Comparison of ENCODE assay signal across 26 cellular contexts in the genomic region with DNA sequence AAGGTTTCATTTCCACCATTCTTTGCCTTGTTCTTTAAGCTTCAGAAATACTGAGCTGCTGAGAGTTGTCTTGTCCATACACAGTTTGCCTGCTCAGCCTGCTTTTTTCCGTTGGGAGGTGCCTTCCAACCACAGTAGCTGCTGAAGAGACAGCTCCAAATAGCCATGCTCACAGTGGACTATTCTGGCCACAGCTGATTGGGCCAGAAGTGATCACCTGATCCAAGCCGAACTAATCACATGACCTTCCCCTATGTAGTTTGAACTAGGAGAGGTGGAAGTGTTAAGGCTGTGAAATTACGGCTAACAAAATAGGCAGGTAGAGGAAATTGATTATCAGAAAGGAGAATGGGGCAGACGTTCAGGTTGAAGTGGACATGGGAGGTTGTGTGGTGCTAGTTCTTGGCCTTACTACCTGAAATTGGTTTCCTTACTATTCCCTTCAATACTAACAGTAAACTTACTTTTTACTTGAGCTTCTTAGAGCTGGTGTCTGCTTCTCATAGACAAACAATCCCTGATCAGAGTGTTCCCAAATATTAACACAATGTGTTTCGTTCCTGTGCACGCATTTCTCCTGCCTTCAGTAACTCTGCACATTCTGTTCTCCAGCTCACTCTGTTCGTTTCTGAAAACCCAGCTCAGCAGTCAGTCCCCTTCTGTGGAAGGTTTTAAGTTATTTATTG.
DNase-seq lines count a peak whose midpoint lies in the region; ATAC-seq, FAIRE-seq and TF ChIP-seq lines count a peak whose summit lies in the region.
"Had no signal": no experiment of that assay in that cellular context is flagged by ENCODE, and none has a peak within 500 bp of the region (broad histone marks: within the 10 kb centered on the region; RNA-seq: fewer than 3 reads in every experiment).

No MANE protein-coding gene starts in this region.

- no peak overlapping the region for H3K14ac ChIP-seq in trophoblast cell (ENCODE audit: low read length)

- H3K79me1 ChIP-seq in trophoblast cell (ENCODE audit: low read length) = no peaks in the 10 kb centered on the region

- H3K27ac ChIP-seq in K562 (ENCODE audit: extremely low read depth, low read depth, low read length) = no peak overlapping the region
- no peak overlapping the region for H3K27ac ChIP-seq in trophoblast cell (ENCODE audit: low read depth, low read length)
- no peak overlapping the region for H3K27ac ChIP-seq in CD4-positive, alpha-beta memory T cell (ENCODE audit: low read depth, low read length)
- H3K27ac ChIP-seq: colonic mucosa, neural progenitor cell, SK-N-MC, vagina had no signal

- CTCF ChIA-PET in K562 (lab: Yijun Ruan, JAX; ENCODE audit: low intra/inter-chr PET ratio) = no interaction called here
- CTCF ChIA-PET in CD4-positive, alpha-beta memory T cell (lab: Charles Lee; ENCODE audit: partially characterized antibody) = no interaction called here

- H2BK5ac ChIP-seq in trophoblast cell (ENCODE audit: low read depth, low read length, poor library complexity) = no peak overlapping the region

- H3K4me2 ChIP-seq in K562 (ENCODE audit: insufficient read depth, low read length) (no peak overlapping the region), trophoblast cell (ENCODE audit: low read length) (no peak overlapping the region)
- H3K4me2 ChIP-seq: neural progenitor cell had no signal

- H3K27me3 ChIP-seq in K562 (ENCODE audit: control insufficient read depth in 2 of 2, insufficient read depth in 2 of 2, low read length in 2 of 2) = peaks cover 0 to 4% of the 10 kb centered on the region in 2 experiments; a peak in 2 of 5 replicates
- H3K27me3 ChIP-seq in trophoblast cell (ENCODE audit: insufficient read depth, low read length) = no peaks in the 10 kb centered on the region
- no peaks in the 10 kb centered on the region for H3K27me3 ChIP-seq in CD4-positive, alpha-beta memory T cell (ENCODE audit: insufficient read depth, low read length)
- H3K27me3 ChIP-seq: colonic mucosa, neural progenitor cell, vagina had no signal

- H3K23ac ChIP-seq in trophoblast cell (ENCODE audit: low read length) = peak overlapping the region; percentile 15

- H3K9me1 ChIP-seq in K562 (ENCODE audit: control insufficient read depth, insufficient read depth, low read length) = no peaks in the 10 kb centered on the region

- no peaks in the 10 kb centered on the region for H3K9me3 ChIP-seq in K562 (replicated peaks; ENCODE audit: control insufficient read depth, insufficient read depth, low read depth, low read length)
- peaks cover 2% of the 10 kb centered on the region for H3K9me3 ChIP-seq in trophoblast cell (ENCODE audit: insufficient read depth, low read depth, low read length)
- H3K9me3 ChIP-seq in CD4-positive, alpha-beta memory T cell (ENCODE audit: control insufficient read depth in 1 of 2, low read length in 2 of 2) = no peaks in the 10 kb centered on the region
- H3K9me3 ChIP-seq: colonic mucosa, vagina had no signal

- 0% methylated on average over 7 of the region's 7 CpGs for WGBS in K562 (ENCODE audit: insufficient coverage, low coverage, missing lambda C conversion rate)
- no CpG with 5 or more reads among the region's 7 CpGs for WGBS in trophoblast cell (ENCODE audit: extremely low coverage, insufficient coverage, insufficient read length)

- POLR2A ChIA-PET in K562 (lab: Yijun Ruan, JAX) = interaction anchor here (0.6 kb wide), 1 partner anchor 14 kb away, joined by 3 read pairs; no protein-coding TSS in a partner anchor
- POLR2A ChIA-PET in CD4-positive, alpha-beta memory T cell (lab: Charles Lee; ENCODE audit: partially characterized antibody) = no interaction called here

- no peak for TF ChIP-seq EP300 in K562 (IDR thresholded peaks at IDR 0.05; ENCODE audit: low read length)

- no peaks in the 10 kb centered on the region for H3K36me3 Mint-ChIP-seq in CD4-positive, alpha-beta memory T cell
- no peaks in the 10 kb centered on the region for H3K36me3 Mint-ChIP-seq in stimulated activated effector memory CD8-positive, alpha-beta T cell treated with anti-CD3 and anti-CD28 coated beads, Interleukin-12 subunit alpha, Interleukin-12 subunit beta, amount 100 ng/mL, for 72 hours
- H3K36me3 Mint-ChIP-seq: activated naive CD4-positive, alpha-beta T cell treated with anti-CD3 and anti-CD28 coated beads, Interleukin-2, amount 50 U/mL, for 72 hours; CD8-positive, alpha-beta T cell; neural progenitor cell had no signal

- intact Hi-C loops in K562 (cut with micrococcal nuclease) = no loop called here
- intact Hi-C loops in CD4-positive, alpha-beta memory T cell (cut with micrococcal nuclease) = no loop called here

- H3K4me3 Mint-ChIP-seq in CD4-positive, alpha-beta memory T cell = no peak overlapping the region
- no peak overlapping the region for H3K4me3 Mint-ChIP-seq in stimulated activated effector memory CD8-positive, alpha-beta T cell treated with anti-CD3 and anti-CD28 coated beads, Interleukin-12 subunit alpha, Interleukin-12 subunit beta, amount 100 ng/mL, for 72 hours
- H3K4me3 Mint-ChIP-seq: activated CD4-positive, alpha-beta T cell treated with anti-CD3 and anti-CD28 coated beads for 36 hours; CD8-positive, alpha-beta T cell; T-helper 1 cell treated with Interleukin-12 subunit alpha and Interleukin-12 subunit beta and Interleukin-4 antibody, amounts not matched to agents 30 μg/mL and 1 μg/mL, for 36 hours had no signal

- no peak overlapping the region for H2BK12ac ChIP-seq in trophoblast cell (ENCODE audit: low read length)

- DNase-seq in DMS53 treated with DMSO at 0.1 percent for 48 hours (lab: John Stamatoyannopoulos, UW; ENCODE audit: unreplicated experiment) (peak; percentile 74), M059J (ENCODE audit: low read depth) (peak; percentile 2), K562 (ENCODE audit: extremely low read depth in 1 of 4, low spot score in 3 of 4) (peak; percentile 3 to 18 (median 14)), trophoblast cell (no peak), LoVo (ENCODE audit: low spot score) (no peak), NCI-H146 (lab: John Stamatoyannopoulos, UW) (no peak)
- DNase-seq in CD4-positive, alpha-beta memory T cell = no peak
- DNase-seq in stimulated activated effector memory CD8-positive, alpha-beta T cell treated with anti-CD3 and anti-CD28 coated beads, Interleukin-12 subunit alpha, Interleukin-12 subunit beta, amount 100 ng/mL, for 72 hours (ENCODE audit: low spot score in 2 of 2) = no peak
- DNase-seq: activated CD4-positive, alpha-beta T cell treated with anti-CD3 and anti-CD28 coated beads for 36 hours; activated T-cell treated with anti-CD3 and anti-CD28 coated beads for 4 hours; anterior cingulate cortex; CD8-positive, alpha-beta T cell; colonic mucosa; DMS79; effector CD8-positive, alpha-beta T cell; Karpas-422; NCI-H1092; NCI-H187; NCI-H774; stimulated activated naive CD4-positive, alpha-beta T cell had no signal

- in situ Hi-C loops in K562 (cut with MboI) = no loop called here

- H4K20me1 ChIP-seq in K562 (replicated peaks; ENCODE audit: control insufficient read depth, insufficient read depth, low read length) = no peaks in the 10 kb centered on the region

- TF ChIP-seq CTCF in K562 (IDR thresholded peaks at IDR 0.05 in 2 of 3, conservative IDR thresholded peaks at IDR 0.05 in 1 of 3; ENCODE audit: insufficient read depth in 2 of 3, low read depth in 1 of 3, low read length in 3 of 3) = no peak

- H2AK5ac ChIP-seq in trophoblast cell (ENCODE audit: low read length) = no peak overlapping the region

- H3K27ac Mint-ChIP-seq in CD4-positive, alpha-beta memory T cell = no peak overlapping the region
- no peak overlapping the region for H3K27ac Mint-ChIP-seq in stimulated activated effector memory CD8-positive, alpha-beta T cell treated with anti-CD3 and anti-CD28 coated beads, Interleukin-12 subunit alpha, Interleukin-12 subunit beta, amount 100 ng/mL, for 72 hours
- H3K27ac Mint-ChIP-seq: activated CD4-positive, alpha-beta T cell treated with anti-CD3 and anti-CD28 coated beads for 36 hours; activated naive CD4-positive, alpha-beta T cell treated with anti-CD3 and anti-CD28 coated beads, Interleukin-2, amount 50 U/mL, for 72 hours; CD8-positive, alpha-beta T cell; T-helper 1 cell treated with Interleukin-12 subunit alpha and Interleukin-12 subunit beta and Interleukin-4 antibody, amounts not matched to agents 30 μg/mL and 1 μg/mL, for 36 hours had no signal

- H4K91ac ChIP-seq in trophoblast cell (ENCODE audit: low read depth, low read length) = no peak overlapping the region

- BruUV-seq in K562 (replicated peaks; lab: Mats Ljungman, UMichigan) = no TSS peak

- ATAC-seq in K562 = peak; percentile 60
- no peak for ATAC-seq in stimulated activated effector memory CD8-positive, alpha-beta T cell treated with anti-CD3 and anti-CD28 coated beads, Interleukin-12 subunit alpha, Interleukin-12 subunit beta, amount 100 ng/mL, for 72 hours
- ATAC-seq: activated CD4-positive, alpha-beta T cell treated with anti-CD3 and anti-CD28 coated beads for 36 hours; activated naive CD4-positive, alpha-beta T cell treated with anti-CD3 and anti-CD28 coated beads, Interleukin-2, amount 50 U/mL, for 72 hours; CD8-positive, alpha-beta T cell had no signal

- 0 out of 4 replicates have a peak, but pooled peaks of 1 of the 2 experiments have one; percentile 10 for TF ChIP-seq RAD21 in K562 (CRISPR knock-in tag; conservative IDR thresholded peaks at IDR 0.05 in 1 of 2, IDR thresholded peaks at IDR 0.05 in 1 of 2)

- no peak overlapping the region for H2BK120ac ChIP-seq in trophoblast cell (ENCODE audit: insufficient read depth, low read length, poor library complexity)

- H4K8ac ChIP-seq in trophoblast cell (ENCODE audit: low read depth, low read length) = no peak overlapping the region

- no peaks in the 10 kb centered on the region for H3K36me3 ChIP-seq in K562 (ENCODE audit: control insufficient read depth, insufficient read depth, low read length)
- no peaks in the 10 kb centered on the region for H3K36me3 ChIP-seq in trophoblast cell (ENCODE audit: control insufficient read depth in 1 of 2, insufficient read depth in 2 of 2, low read length in 2 of 2)
- no peaks in the 10 kb centered on the region for H3K36me3 ChIP-seq in CD4-positive, alpha-beta memory T cell (ENCODE audit: insufficient read depth, low read length)
- H3K36me3 ChIP-seq: colonic mucosa, neural progenitor cell, vagina had no signal

- FAIRE-seq in K562 (lab: Jason Lieb, UNC) = no peak

- no peaks in the 10 kb centered on the region for H3K27me3 Mint-ChIP-seq in CD4-positive, alpha-beta memory T cell
- H3K27me3 Mint-ChIP-seq: activated CD4-positive, alpha-beta T cell treated with anti-CD3 and anti-CD28 coated beads for 36 hours had no signal

- no peak overlapping the region for H4K12ac ChIP-seq in trophoblast cell (ENCODE audit: low read depth, low read length)

- H3K4me1 Mint-ChIP-seq in CD4-positive, alpha-beta memory T cell = no peaks in the 10 kb centered on the region
- no peaks in the 10 kb centered on the region for H3K4me1 Mint-ChIP-seq in stimulated activated effector memory CD8-positive, alpha-beta T cell treated with anti-CD3 and anti-CD28 coated beads, Interleukin-12 subunit alpha, Interleukin-12 subunit beta, amount 100 ng/mL, for 72 hours
- H3K4me1 Mint-ChIP-seq: activated CD4-positive, alpha-beta T cell treated with anti-CD3 and anti-CD28 coated beads for 36 hours had no signal

- no peak for TF ChIP-seq POLR2A in K562 (conservative IDR thresholded peaks at IDR 0.05)

- H3K4me1 ChIP-seq in K562 (replicated peaks in 1 of 2; ENCODE audit: control insufficient read depth in 2 of 2, insufficient read depth in 2 of 2, low read length in 2 of 2) = no peaks in the 10 kb centered on the region
- no peaks in the 10 kb centered on the region for H3K4me1 ChIP-seq in trophoblast cell (ENCODE audit: control insufficient read depth in 1 of 2, insufficient read depth in 2 of 2, low read length in 2 of 2)
- no peaks in the 10 kb centered on the region for H3K4me1 ChIP-seq in CD4-positive, alpha-beta memory T cell (ENCODE audit: insufficient read depth, low read length)
- H3K4me1 ChIP-seq: colonic mucosa, neural progenitor cell, vagina had no signal

- H3K18ac ChIP-seq in trophoblast cell (ENCODE audit: low read length) = no peak overlapping the region

- no peak overlapping the region for H3K4me3 ChIP-seq in K562
- H3K4me3 ChIP-seq in trophoblast cell (ENCODE audit: low read depth, low read length) = no peak overlapping the region
- no peak overlapping the region for H3K4me3 ChIP-seq in CD4-positive, alpha-beta memory T cell (ENCODE audit: low read length in 2 of 2)
- H3K4me3 ChIP-seq: colonic mucosa, lung, neural progenitor cell, SK-N-MC, vagina had no signal

- no peak overlapping the region for H2AFZ ChIP-seq in K562 (ENCODE audit: low read depth, low read length)
- H2AFZ ChIP-seq in trophoblast cell (ENCODE audit: insufficient read depth, low read length, poor library complexity) = no peak overlapping the region
- H2AFZ ChIP-seq: neural progenitor cell had no signal

- peaks cover 0 to 7% (median 1%) of the 10 kb centered on the region in 8 donors for H3K9me3 Mint-ChIP-seq in CD4-positive, alpha-beta memory T cell
- H3K9me3 Mint-ChIP-seq in stimulated activated effector memory CD8-positive, alpha-beta T cell treated with anti-CD3 and anti-CD28 coated beads, Interleukin-12 subunit alpha, Interleukin-12 subunit beta, amount 100 ng/mL, for 72 hours = peaks cover 2% of the 10 kb centered on the region
- H3K9me3 Mint-ChIP-seq: activated naive CD4-positive, alpha-beta T cell treated with anti-CD3 and anti-CD28 coated beads, Interleukin-2, amount 50 U/mL, for 72 hours; CD8-positive, alpha-beta T cell; neural progenitor cell; T-helper 1 cell treated with Interleukin-12 subunit alpha and Interleukin-12 subunit beta and Interleukin-4 antibody, amounts not matched to agents 30 μg/mL and 1 μg/mL, for 36 hours had no signal

- no peaks in the 10 kb centered on the region for H3K79me2 ChIP-seq in K562 (ENCODE audit: control insufficient read depth, insufficient read depth, low read length)
- no peaks in the 10 kb centered on the region for H3K79me2 ChIP-seq in trophoblast cell (ENCODE audit: control insufficient read depth, insufficient read depth, low read length, poor library complexity)

- no peak overlapping the region for H3K4ac ChIP-seq in trophoblast cell (ENCODE audit: low read depth, low read length)

- no peak overlapping the region for H3K9ac ChIP-seq in K562 (ENCODE audit: insufficient read depth in 1 of 2, low read depth in 2 of 2, low read length in 2 of 2)
- H3K9ac ChIP-seq in trophoblast cell (ENCODE audit: low read length) = peak overlapping the region; percentile 12
- H3K9ac ChIP-seq: neural progenitor cell had no signal

Comparison
In these comparisons a context has a peak if more than half of its experiments do, and no peak if none do; other contexts are left out.
1. DNase-seq: peak in DMS53 treated with DMSO at 0.1 percent for 48 hours (single experiment), M059J (single experiment) and K562 (4 of 4); none in trophoblast cell (0 of 2), LoVo (single experiment), CD4-positive, alpha-beta memory T cell (0 of 5), NCI-H146 (single experiment) and stimulated activated effector memory CD8-positive, alpha-beta T cell treated with anti-CD3 and anti-CD28 coated beads, Interleukin-12 subunit alpha, Interleukin-12 subunit beta, amount 100 ng/mL, for 72 hours (0 of 2).